15 cellular contexts compared by ENCODE assay signal in the genomic region with DNA sequence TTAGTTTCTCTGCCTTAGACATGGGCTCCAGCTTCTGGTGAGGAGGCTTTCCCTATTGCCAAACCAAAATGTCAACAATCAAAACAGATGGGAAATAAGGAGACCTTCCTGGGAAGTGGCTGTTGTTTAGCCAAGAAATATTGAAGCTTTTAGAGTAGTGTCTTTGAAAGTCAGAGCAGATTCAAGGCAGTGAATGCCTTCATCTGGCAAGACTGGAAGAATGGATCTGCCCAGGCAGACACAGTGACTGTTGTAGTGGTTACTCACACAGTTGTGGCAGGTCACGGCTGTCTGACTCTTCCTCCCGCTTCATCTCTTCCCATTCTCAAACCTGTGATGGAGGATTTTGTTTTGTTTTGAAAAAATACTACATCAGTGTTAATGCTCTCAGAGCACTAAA.
"Had no signal": no experiment of that assay in that cellular context is flagged by ENCODE, and none has a peak within 500 bp of the region (broad histone marks: within the 10 kb centered on the region; RNA-seq: fewer than 3 reads in every experiment).

No MANE protein-coding gene starts in this region.

- H3K4me3 Mint-ChIP-seq: activated naive CD4-positive, alpha-beta T cell treated with anti-CD3 and anti-CD28 coated beads for 36 hours; natural killer cell; WTC11 had no signal

- H3K4me1 ChIP-seq: left lung, right atrium auricular region had no signal

- H3K4me3 ChIP-seq: hepatocyte, left lung, right atrium auricular region had no signal

- H3K9me3 ChIP-seq: left lung, right atrium auricular region had no signal

- H3K79me2 ChIP-seq: hepatocyte had no signal

- H3K36me3 Mint-ChIP-seq: natural killer cell, WTC11 had no signal

- H3K4me2 ChIP-seq: hepatocyte had no signal

- H3K9me3 Mint-ChIP-seq: activated naive CD4-positive, alpha-beta T cell treated with anti-CD3 and anti-CD28 coated beads for 36 hours; natural killer cell had no signal

- H3K27me3 ChIP-seq: hepatocyte, left lung, right atrium auricular region had no signal

- ATAC-seq: esophagus mucosa, left lung, natural killer cell, WTC11 had no signal

- DNase-seq: activated CD4-positive, alpha-beta T cell treated with anti-CD3 and anti-CD28 coated beads, Interleukin-2, amount 50 U/mL, for 1 hour; activated naive CD4-positive, alpha-beta T cell treated with anti-CD3 and anti-CD28 coated beads for 36 hours; left lung; mesenchymal stem cell; natural killer cell; nucleus accumbens; stimulated activated CD4-positive, alpha-beta T cell treated with anti-CD3 and anti-CD28 coated beads, Interleukin-1b, Interleukin-23, amount 100 ng/mL, for 48 hours; T-helper 2 cell had no signal

- H3K27ac ChIP-seq: hepatocyte, left lung, right atrium auricular region had no signal

- H3K27ac Mint-ChIP-seq: activated naive CD4-positive, alpha-beta T cell treated with anti-CD3 and anti-CD28 coated beads for 36 hours; activated T-helper 2 cell treated with anti-CD3 and anti-CD28 coated beads, Interferon-gamma antibody, Interleukin-2, Interleukin-4, amounts not matched to agents 10 μg/mL and 5 μg/mL and 100 μg/mL, durations not matched to agents 14 hours and 24 hours and 36 hours; natural killer cell; progenitor cell of endocrine pancreas; WTC11 had no signal

- FAIRE-seq: keratinocyte had no signal

- H3K36me3 ChIP-seq: left lung, right atrium auricular region had no signal

- H3K27me3 Mint-ChIP-seq: progenitor cell of endocrine pancreas had no signal
